In the genomic region with DNA sequence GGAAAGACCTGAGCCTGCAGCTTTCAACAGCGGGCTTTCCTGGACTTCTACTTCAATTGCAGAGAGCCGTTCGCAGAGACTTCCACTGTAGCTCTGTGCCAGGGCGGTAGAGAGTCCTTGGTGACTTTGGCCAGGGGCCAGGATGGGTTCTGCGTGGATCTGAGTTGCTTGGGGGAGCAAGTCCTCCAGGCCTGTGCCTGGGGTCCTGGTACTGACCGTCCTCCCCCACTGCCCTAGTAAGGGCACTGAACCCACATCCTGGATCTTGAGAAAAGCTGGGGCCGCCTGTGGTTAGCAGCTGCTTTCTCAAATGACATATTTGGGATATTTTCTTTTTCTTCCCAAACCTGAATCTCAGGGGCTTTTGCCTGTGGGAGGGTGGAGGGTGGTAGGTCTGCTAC, we compare ENCODE assay signal across 9 cellular contexts. TPM values are rescaled to one million over a fixed set of nuclear protein-coding genes. Genes with fewer than 3 reads are reported as not detected.
DNase-seq lines count a peak whose midpoint lies in the region; ATAC-seq and TF ChIP-seq lines count a peak whose summit lies in the region.
"Had no signal": no experiment of that assay in that cellular context is flagged by ENCODE, and none has a peak within 500 bp of the region (broad histone marks: within the 10 kb centered on the region; RNA-seq: fewer than 3 reads in every experiment).

No MANE protein-coding gene starts in this region.

- no peaks in the 10 kb centered on the region for H3K9me3 Mint-ChIP-seq in T-helper 1 cell treated with Interleukin-12 subunit alpha and Interleukin-12 subunit beta and Interleukin-4 antibody, amounts not matched to agents 30 μg/mL and 1 μg/mL, for 36 hours
- H3K9me3 Mint-ChIP-seq: IgD-negative memory B cell had no signal

- H3K4me3 ChIP-seq in stomach = peak overlapping the region in 1 of 4 donors; percentile 5

- peaks cover 58% of the 10 kb centered on the region for H3K36me3 Mint-ChIP-seq in T-helper 1 cell treated with Interleukin-12 subunit alpha and Interleukin-12 subunit beta and Interleukin-4 antibody, amounts not matched to agents 30 μg/mL and 1 μg/mL, for 36 hours (ENCODE audit: low read depth)
- H3K36me3 Mint-ChIP-seq: IgD-negative memory B cell had no signal

- DNase-seq in T-helper 1 cell (no peak), amniotic epithelial cell (ENCODE audit: low read depth) (peak; percentile 72), left lobe of liver (ENCODE audit: low spot score) (peak; percentile 55), stomach (peak; percentile 51), GM13976 (ENCODE audit: low spot score) (no peak), GM10266 (ENCODE audit: extremely low spot score) (no peak), cerebellar cortex (ENCODE audit: low spot score) (no peak)

- H3K27me3 Mint-ChIP-seq in T-helper 1 cell treated with Interleukin-12 subunit alpha and Interleukin-12 subunit beta and Interleukin-4 antibody, amounts not matched to agents 30 μg/mL and 1 μg/mL, for 36 hours (ENCODE audit: low read depth) = no peaks in the 10 kb centered on the region
- H3K27me3 Mint-ChIP-seq: IgD-negative memory B cell had no signal

- peak overlapping the region; percentile 98 for H3K27ac Mint-ChIP-seq in T-helper 1 cell treated with Interleukin-12 subunit alpha and Interleukin-12 subunit beta and Interleukin-4 antibody, amounts not matched to agents 30 μg/mL and 1 μg/mL, for 36 hours

- TF ChIP-seq CTCF in stomach (IDR thresholded peaks at IDR 0.05) = no peak
- no peak for TF ChIP-seq CTCF in GM13976 (IDR thresholded peaks at IDR 0.05; ENCODE audit: borderline replicate concordance, control extremely low read depth, extremely low read depth, insufficient read depth, missing control alignments)
- no peak for TF ChIP-seq CTCF in GM10266 (IDR thresholded peaks at IDR 0.05; ENCODE audit: control insufficient read depth, insufficient read depth, low read depth, missing control alignments)

- no peak for ATAC-seq in left lobe of liver

- no peak for TF ChIP-seq POLR2A in stomach (IDR thresholded peaks at IDR 0.05)

- H3K27me3 ChIP-seq in stomach = no peaks in the 10 kb centered on the region

- WGBS in stomach, 5 donors = 22 to 50% (median 26%) methylated on average over 7 of the region's 7 CpGs

- peak overlapping the region; percentile 87 for H3K4me3 Mint-ChIP-seq in T-helper 1 cell treated with Interleukin-12 subunit alpha and Interleukin-12 subunit beta and Interleukin-4 antibody, amounts not matched to agents 30 μg/mL and 1 μg/mL, for 36 hours

- H3K4me1 Mint-ChIP-seq in T-helper 1 cell treated with Interleukin-12 subunit alpha and Interleukin-12 subunit beta and Interleukin-4 antibody, amounts not matched to agents 30 μg/mL and 1 μg/mL, for 36 hours (ENCODE audit: low read depth) = peaks cover 80% of the 10 kb centered on the region

- peaks cover 33 to 85% (median 37%) of the 10 kb centered on the region in 4 donors for H3K4me1 ChIP-seq in stomach

- intact Hi-C loops in stomach (cut with DNase I; ENCODE audit: low total_unique reads) = no loop called here

- peaks cover 13 to 62% (median 50%) of the 10 kb centered on the region in 4 donors for H3K36me3 ChIP-seq in stomach

- peak overlapping the region; percentile 50 to 89 (median 80) for H3K27ac ChIP-seq in stomach

- no peaks in the 10 kb centered on the region for H3K9me3 ChIP-seq in stomach

- no peak for TF ChIP-seq EP300 in stomach (IDR thresholded peaks at IDR 0.05)

- in situ Hi-C loops in GM13976 (cut with MboI; ENCODE audit: low sequenced_read_pairs, unreplicated experiment) = no loop called here

RNA-seq across cellular contexts. Expression of gene PGS1, which starts 37.9 kb away (rescaled TPM):
- total RNA-seq in left lobe of liver = 9.1 TPM
- total RNA-seq in stomach = 100 to 1,000 TPM in 2 of 5 donors, 10 to 100 TPM in 3; 27.8 to 209 (median 41.7) TPM
- polyA plus RNA-seq in stomach = 10 to 100 TPM; 11.9 to 19.1 (median 14.9) TPM

RNA-seq across cellular contexts. Expression of gene SOCS3, which starts 56.4 kb away (rescaled TPM):
- total RNA-seq in left lobe of liver (2.7 TPM), stomach (10 to 100 TPM; 48.4 to 62.9 (median 52.2) TPM)
- 10 to 100 TPM; 18.7 to 46.9 (median 39.7) TPM for polyA plus RNA-seq in stomach

Comparison
In these comparisons a context has a peak if more than half of its experiments do, and no peak if none do; other contexts are left out.
1. DNase-seq: peak in amniotic epithelial cell (single experiment), left lobe of liver (single experiment) and stomach (single experiment); none in T-helper 1 cell (0 of 5), GM13976 (single experiment), GM10266 (single experiment) and cerebellar cortex (single experiment).
2. RNA of gene SOCS3, which starts 56.4 kb away (total RNA-seq): 48.4 to 62.9 TPM in stomach; 2.7 TPM in left lobe of liver (single experiment); every median in the first group is over 10 times any median in the second.